ENCODE assay signal across 1 cellular context in genomic region chr6:100220543-100220942, GRCh38.
TF ChIP-seq lines count a peak whose summit lies in the region.

No MANE protein-coding gene starts in this region.

TF ChIP-seq in SK-N-SH treated with all-trans-retinoic acid at 6 μM for 48 hours, 23 proteins besides CTCF, POLR2A, EP300 and RAD21 (continued from another document):
- TF ChIP-seq POU6F1 (CRISPR knock-in tag; IDR thresholded peaks at IDR 0.05; ENCODE audit: borderline replicate concordance, low read depth), result no peak
- no peak for TF ChIP-seq CSRNP3 (CRISPR knock-in tag; IDR thresholded peaks at IDR 0.05)
- TF ChIP-seq OSR1 (CRISPR knock-in tag; IDR thresholded peaks at IDR 0.05), result no peak
